In genomic region chr2:26861610-26862224, GRCh38 we compare ENCODE assay signal across 15 cellular contexts.
"Had no signal": no experiment of that assay in that cellular context is flagged by ENCODE, and none has a peak within 500 bp of the region (broad histone marks: within the 10 kb centered on the region; RNA-seq: fewer than 3 reads in every experiment).

No MANE protein-coding gene starts in this region.

- DNase-seq: activated CD4-positive, alpha-beta T cell treated with anti-CD3 and anti-CD28 coated beads for 48 hours; activated CD8-positive, alpha-beta memory T cell treated with anti-CD3 and anti-CD28 coated beads, Interleukin-2, amount 50 U/mL, for 48 hours; activated gamma-delta T cell; activated T-cell treated with anti-CD3 and anti-CD28 coated beads, Interleukin-2, amount 50 U/mL, for 72 hours; body of pancreas; cerebellar nuclear complex; endodermal cell; immature natural killer cell; pancreas; SHP77 treated with DMSO at 0.1 percent for 48 hours; small intestine; stimulated activated CD4-positive, alpha-beta T cell treated with anti-CD3 and anti-CD28 coated beads, Interleukin-4, amount 100 ng/mL, for 4 hours; stimulated activated CD8-positive, alpha-beta memory T cell treated with anti-CD3 and anti-CD28 coated beads, Interleukin-4, amount 100 ng/mL, for 48 hours; stimulated activated naive CD4-positive, alpha-beta T cell treated with Interleukin-2 at 50 U/mL for 16 hours; T-helper 17 cell had no signal
